Comparison of ENCODE assay signal across 2 cellular contexts in the genomic region with DNA sequence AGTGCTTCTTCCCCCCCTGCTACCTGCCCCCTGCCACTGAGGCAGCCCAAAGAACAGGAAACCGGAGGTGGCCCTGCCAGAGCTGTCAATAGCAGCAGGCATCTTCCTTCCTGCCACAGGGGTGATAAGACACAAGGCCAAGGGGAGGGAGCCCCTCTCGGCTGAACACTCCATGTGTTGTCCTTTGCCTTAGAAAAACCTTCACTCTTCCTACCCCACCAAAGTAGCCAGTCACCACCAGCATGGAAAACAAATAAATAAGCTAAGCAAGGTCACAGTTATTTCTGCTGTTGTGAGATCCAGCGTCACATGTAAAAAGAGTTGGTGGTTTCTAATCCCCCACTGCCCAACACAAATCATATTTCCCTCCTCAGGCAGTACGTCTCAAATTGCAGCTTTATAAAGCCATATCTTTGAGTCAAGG.
TF ChIP-seq lines count a peak whose summit lies in the region.

No MANE protein-coding gene starts in this region.

TF ChIP-seq in A549, 52 proteins besides CTCF, POLR2A, EP300 and RAD21 (continued from another document):
- TF ChIP-seq REST (IDR thresholded peaks at IDR 0.05), result no peak
- no peak for TF ChIP-seq MAZ (IDR thresholded peaks at IDR 0.05; ENCODE audit: borderline replicate concordance, low read depth, low read length)

TF ChIP-seq in GM12878, 131 proteins besides CTCF, POLR2A, EP300 and RAD21 (continued from another document):
- TF ChIP-seq, protein P1, sequence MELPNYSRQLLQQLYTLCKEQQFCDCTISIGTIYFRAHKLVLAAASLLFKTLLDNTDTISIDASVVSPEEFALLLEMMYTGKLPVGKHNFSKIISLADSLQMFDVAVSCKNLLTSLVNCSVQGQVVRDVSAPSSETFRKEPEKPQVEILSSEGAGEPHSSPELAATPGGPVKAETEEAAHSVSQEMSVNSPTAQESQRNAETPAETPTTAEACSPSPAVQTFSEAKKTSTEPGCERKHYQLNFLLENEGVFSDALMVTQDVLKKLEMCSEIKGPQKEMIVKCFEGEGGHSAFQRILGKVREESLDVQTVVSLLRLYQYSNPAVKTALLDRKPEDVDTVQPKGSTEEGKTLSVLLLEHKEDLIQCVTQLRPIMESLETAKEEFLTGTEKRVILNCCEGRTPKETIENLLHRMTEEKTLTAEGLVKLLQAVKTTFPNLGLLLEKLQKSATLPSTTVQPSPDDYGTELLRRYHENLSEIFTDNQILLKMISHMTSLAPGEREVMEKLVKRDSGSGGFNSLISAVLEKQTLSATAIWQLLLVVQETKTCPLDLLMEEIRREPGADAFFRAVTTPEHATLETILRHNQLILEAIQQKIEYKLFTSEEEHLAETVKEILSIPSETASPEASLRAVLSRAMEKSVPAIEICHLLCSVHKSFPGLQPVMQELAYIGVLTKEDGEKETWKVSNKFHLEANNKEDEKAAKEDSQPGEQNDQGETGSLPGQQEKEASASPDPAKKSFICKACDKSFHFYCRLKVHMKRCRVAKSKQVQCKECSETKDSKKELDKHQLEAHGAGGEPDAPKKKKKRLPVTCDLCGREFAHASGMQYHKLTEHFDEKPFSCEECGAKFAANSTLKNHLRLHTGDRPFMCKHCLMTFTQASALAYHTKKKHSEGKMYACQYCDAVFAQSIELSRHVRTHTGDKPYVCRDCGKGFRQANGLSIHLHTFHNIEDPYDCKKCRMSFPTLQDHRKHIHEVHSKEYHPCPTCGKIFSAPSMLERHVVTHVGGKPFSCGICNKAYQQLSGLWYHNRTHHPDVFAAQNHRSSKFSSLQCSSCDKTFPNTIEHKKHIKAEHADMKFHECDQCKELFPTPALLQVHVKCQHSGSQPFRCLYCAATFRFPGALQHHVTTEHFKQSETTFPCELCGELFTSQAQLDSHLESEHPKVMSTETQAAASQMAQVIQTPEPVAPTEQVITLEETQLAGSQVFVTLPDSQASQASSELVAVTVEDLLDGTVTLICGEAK (IDR thresholded peaks at IDR 0.05; ENCODE audit: borderline replicate concordance), result no peak
- TF ChIP-seq ZNF207 (IDR thresholded peaks at IDR 0.05; ENCODE audit: borderline replicate concordance) (no peak), NFXL1 (IDR thresholded peaks at IDR 0.05; ENCODE audit: borderline replicate concordance) (no peak), ZNF217 (IDR thresholded peaks at IDR 0.05) (no peak), KLF5 (IDR thresholded peaks at IDR 0.05; ENCODE audit: partially characterized antibody) (no peak), PBX3 (IDR thresholded peaks at IDR 0.05; ENCODE audit: insufficient replicate concordance, low read depth, low read length) (no peak), EZH2 (IDR thresholded peaks at IDR 0.05; ENCODE audit: borderline replicate concordance, control insufficient read depth, low read depth, low read length) (no peak), SIN3A (IDR thresholded peaks at IDR 0.05; ENCODE audit: low read depth, low read length) (no peak), HSF1 (IDR thresholded peaks at IDR 0.05; ENCODE audit: low read depth, low read length) (no peak), ZBED1 (IDR thresholded peaks at IDR 0.05; ENCODE audit: borderline replicate concordance) (no peak), FOS (IDR thresholded peaks at IDR 0.05; ENCODE audit: borderline replicate concordance, extremely low read depth, insufficient read length) (no peak), CBFB (IDR thresholded peaks at IDR 0.05; ENCODE audit: low read depth) (no peak), SIX5 (IDR thresholded peaks at IDR 0.05; ENCODE audit: low read depth, low read length, severe bottlenecking) (no peak), BRCA1 (IDR thresholded peaks at IDR 0.05; ENCODE audit: low read depth, low read length) (no peak), YY1 (IDR thresholded peaks at IDR 0.05; ENCODE audit: low read depth, low read length) (no peak), GATAD2B (conservative IDR thresholded peaks at IDR 0.05; ENCODE audit: low read depth) (no peak)
- TF ChIP-seq, protein P2, sequence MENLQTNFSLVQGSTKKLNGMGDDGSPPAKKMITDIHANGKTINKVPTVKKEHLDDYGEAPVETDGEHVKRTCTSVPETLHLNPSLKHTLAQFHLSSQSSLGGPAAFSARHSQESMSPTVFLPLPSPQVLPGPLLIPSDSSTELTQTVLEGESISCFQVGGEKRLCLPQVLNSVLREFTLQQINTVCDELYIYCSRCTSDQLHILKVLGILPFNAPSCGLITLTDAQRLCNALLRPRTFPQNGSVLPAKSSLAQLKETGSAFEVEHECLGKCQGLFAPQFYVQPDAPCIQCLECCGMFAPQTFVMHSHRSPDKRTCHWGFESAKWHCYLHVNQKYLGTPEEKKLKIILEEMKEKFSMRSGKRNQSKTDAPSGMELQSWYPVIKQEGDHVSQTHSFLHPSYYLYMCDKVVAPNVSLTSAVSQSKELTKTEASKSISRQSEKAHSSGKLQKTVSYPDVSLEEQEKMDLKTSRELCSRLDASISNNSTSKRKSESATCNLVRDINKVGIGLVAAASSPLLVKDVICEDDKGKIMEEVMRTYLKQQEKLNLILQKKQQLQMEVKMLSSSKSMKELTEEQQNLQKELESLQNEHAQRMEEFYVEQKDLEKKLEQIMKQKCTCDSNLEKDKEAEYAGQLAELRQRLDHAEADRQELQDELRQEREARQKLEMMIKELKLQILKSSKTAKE (IDR thresholded peaks at IDR 0.05; ENCODE audit: low read depth, poor library complexity, severe bottlenecking), result no peak
TF ChIP-seq in GM12878: peak in this region for 0.
